ENCODE assay signal across 1 cellular context in genomic region chr16:9996191-9996590, GRCh38.
TF ChIP-seq lines count a peak whose summit lies in the region.

No MANE protein-coding gene starts in this region.

TF ChIP-seq in GM23338, 12 proteins besides CTCF, POLR2A, EP300 and RAD21 (continued from another document):
- TF ChIP-seq ZNF462 (CRISPR knock-in tag; IDR thresholded peaks at IDR 0.05) = no peak
- TF ChIP-seq NANOG (IDR thresholded peaks at IDR 0.05; ENCODE audit: borderline replicate concordance) = no peak
- TF ChIP-seq STAT1 (IDR thresholded peaks at IDR 0.05; ENCODE audit: unreplicated experiment) = no peak
